ENCODE assay signal across 8 cellular contexts in genomic region chr12:4148418-4149056, GRCh38.
DNase-seq lines count a peak whose midpoint lies in the region; ATAC-seq lines count a peak whose summit lies in the region.

No MANE protein-coding gene starts in this region.

- H3K36me3 Mint-ChIP-seq in CD8-positive, alpha-beta memory T cell = no peaks in the 10 kb centered on the region
- peaks cover 2% of the 10 kb centered on the region for H3K36me3 Mint-ChIP-seq in activated naive CD8-positive, alpha-beta T cell

- peak overlapping the region in 5 of 8 donors; percentile 19 to 88 (median 41) for H3K27ac Mint-ChIP-seq in CD8-positive, alpha-beta memory T cell
- H3K27ac Mint-ChIP-seq in activated naive CD8-positive, alpha-beta T cell = peak overlapping the region; percentile 86

- no peak overlapping the region for H3K27ac ChIP-seq in CD8-positive, alpha-beta memory T cell (ENCODE audit: low read depth, low read length)
- no peak overlapping the region for H3K27ac ChIP-seq in Karpas-422 (ENCODE audit: low read length)

- H3K4me3 ChIP-seq in CD8-positive, alpha-beta memory T cell (ENCODE audit: low read length) = no peak overlapping the region
- no peak overlapping the region for H3K4me3 ChIP-seq in Karpas-422 (ENCODE audit: low read length)

- H3K79me2 ChIP-seq in Karpas-422 (ENCODE audit: low read length) = no peaks in the 10 kb centered on the region

- H4K20me1 ChIP-seq in Karpas-422 (ENCODE audit: insufficient read depth, low read depth, low read length) = no peaks in the 10 kb centered on the region

- ATAC-seq in GM21423 (IDR thresholded peaks at IDR 0.05; ENCODE audit: unreplicated experiment) = peak; percentile 54

- no peak overlapping the region for H3K4me3 Mint-ChIP-seq in CD8-positive, alpha-beta memory T cell
- peak overlapping the region; percentile 38 for H3K4me3 Mint-ChIP-seq in activated naive CD8-positive, alpha-beta T cell

- H2AFZ ChIP-seq in Karpas-422 (ENCODE audit: low read length) = no peak overlapping the region

- H3K27me3 ChIP-seq in CD8-positive, alpha-beta memory T cell (ENCODE audit: insufficient read depth, low read length, poor library complexity, severe bottlenecking) = no peaks in the 10 kb centered on the region
- H3K27me3 ChIP-seq in Karpas-422 (ENCODE audit: low read length) = no peaks in the 10 kb centered on the region

- no peaks in the 10 kb centered on the region for H3K9me2 ChIP-seq in Karpas-422 (replicated peaks; ENCODE audit: insufficient read depth, low read length)

- intact Hi-C loops in posterior vena cava (cut with DNase I) = no loop called here

- H3K9ac ChIP-seq in Karpas-422 (ENCODE audit: low read length) = no peak overlapping the region

- CTCF ChIA-PET in CD8-positive, alpha-beta memory T cell (lab: Charles Lee) = interaction anchor here (1.3 kb wide), 1 partner anchor 11 kb away, joined by 3 read pairs; no protein-coding TSS in a partner anchor

- H3K9me3 ChIP-seq in CD8-positive, alpha-beta memory T cell (ENCODE audit: low read length) = no peaks in the 10 kb centered on the region
- no peaks in the 10 kb centered on the region for H3K9me3 ChIP-seq in Karpas-422 (ENCODE audit: low read length)

- no peaks in the 10 kb centered on the region for H3K9me3 Mint-ChIP-seq in CD8-positive, alpha-beta memory T cell
- H3K9me3 Mint-ChIP-seq in activated naive CD8-positive, alpha-beta T cell (ENCODE audit: low read depth) = no peaks in the 10 kb centered on the region

- H3K4me2 ChIP-seq in Karpas-422 (ENCODE audit: low read depth, low read length, poor library complexity, severe bottlenecking) = peak overlapping the region; percentile 1

- peaks cover 53% of the 10 kb centered on the region for H3K4me1 ChIP-seq in CD8-positive, alpha-beta memory T cell (ENCODE audit: insufficient read depth, low read length)
- H3K4me1 ChIP-seq in Karpas-422 (ENCODE audit: low read length) = peaks cover 34% of the 10 kb centered on the region

- H3K27me3 Mint-ChIP-seq in CD8-positive, alpha-beta memory T cell = peaks cover 0 to 1% of the 10 kb centered on the region in 2 donors
- H3K27me3 Mint-ChIP-seq in activated naive CD8-positive, alpha-beta T cell = no peaks in the 10 kb centered on the region

- no peaks in the 10 kb centered on the region for H3K36me3 ChIP-seq in CD8-positive, alpha-beta memory T cell (ENCODE audit: insufficient read depth, low read length)
- H3K36me3 ChIP-seq in Karpas-422 (ENCODE audit: insufficient read depth, low read length) = no peaks in the 10 kb centered on the region

- POLR2A ChIA-PET in CD8-positive, alpha-beta memory T cell (lab: Charles Lee) = no interaction called here

- peak in 4 of 5 donors; percentile 16 to 67 (median 40) for DNase-seq in CD8-positive, alpha-beta memory T cell
- DNase-seq in Karpas-422 = peak; percentile 88
- DNase-seq in stimulated activated CD4-positive, alpha-beta T cell treated with anti-CD3 and anti-CD28 coated beads, Interleukin-2, amount 100 ng/mL, for 24 hours = peak; percentile 33 to 53
- no peak for DNase-seq in posterior vena cava (ENCODE audit: low spot score)
- DNase-seq in cerebellum (ENCODE audit: low spot score) = no peak
- no peak for DNase-seq in H4 (ENCODE audit: low spot score)

- H3K4me1 Mint-ChIP-seq in CD8-positive, alpha-beta memory T cell = peaks cover 54 to 81% (median 74%) of the 10 kb centered on the region in 3 donors
- H3K4me1 Mint-ChIP-seq in activated naive CD8-positive, alpha-beta T cell (ENCODE audit: low read depth) = peaks cover 80% of the 10 kb centered on the region

Comparison
In these comparisons a context has a peak if more than half of its experiments do, and no peak if none do; other contexts are left out.
1. DNase-seq: peak in CD8-positive, alpha-beta memory T cell (4 of 5), Karpas-422 (single experiment) and stimulated activated CD4-positive, alpha-beta T cell treated with anti-CD3 and anti-CD28 coated beads, Interleukin-2, amount 100 ng/mL, for 24 hours (2 of 2); none in posterior vena cava (single experiment), cerebellum (single experiment) and H4 (single experiment).